In genomic region chr9:99590879-99591278, GRCh38 we compare ENCODE assay signal across 1 cellular context.
TF ChIP-seq lines count a peak whose summit lies in the region.

No MANE protein-coding gene starts in this region.

TF ChIP-seq in GM12878, 131 proteins besides CTCF, POLR2A, EP300 and RAD21 (continued from another document):
- no peak for TF ChIP-seq ZBTB33 (IDR thresholded peaks at IDR 0.05)
